1 cellular context compared by ENCODE assay signal in the genomic region with DNA sequence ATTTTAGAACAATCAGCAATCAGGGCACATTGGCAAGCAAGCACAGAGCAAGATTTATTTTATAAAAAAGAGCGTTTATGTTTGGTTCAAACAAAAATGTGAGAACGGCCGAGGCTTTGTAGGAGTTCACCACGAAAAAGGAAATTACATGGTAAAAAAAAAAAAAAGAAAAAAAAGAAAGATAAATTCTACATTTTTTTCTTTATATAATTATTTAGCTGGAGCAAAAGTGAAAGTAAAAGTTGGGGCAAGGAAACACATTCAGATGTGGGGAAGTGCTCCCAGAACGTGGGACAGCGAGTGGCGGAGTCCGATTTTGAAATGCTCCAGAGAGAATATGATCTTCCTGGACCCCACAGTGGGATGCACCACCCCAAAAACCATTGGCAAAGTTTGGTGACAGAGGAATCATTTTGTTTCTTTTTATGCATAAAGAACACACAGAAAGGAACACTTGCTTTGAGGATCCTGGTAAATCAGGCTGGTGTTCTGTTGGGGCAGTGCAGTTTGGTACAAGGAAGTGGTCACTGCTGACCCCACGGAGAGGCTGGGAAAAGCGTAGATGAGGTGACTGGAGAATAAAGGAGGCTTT.
TF ChIP-seq lines count a peak whose summit lies in the region.

No MANE protein-coding gene starts in this region.

TF ChIP-seq in GM23338, 12 proteins besides CTCF, POLR2A, EP300 and RAD21 (continued from another document):
- TF ChIP-seq, protein P1, sequence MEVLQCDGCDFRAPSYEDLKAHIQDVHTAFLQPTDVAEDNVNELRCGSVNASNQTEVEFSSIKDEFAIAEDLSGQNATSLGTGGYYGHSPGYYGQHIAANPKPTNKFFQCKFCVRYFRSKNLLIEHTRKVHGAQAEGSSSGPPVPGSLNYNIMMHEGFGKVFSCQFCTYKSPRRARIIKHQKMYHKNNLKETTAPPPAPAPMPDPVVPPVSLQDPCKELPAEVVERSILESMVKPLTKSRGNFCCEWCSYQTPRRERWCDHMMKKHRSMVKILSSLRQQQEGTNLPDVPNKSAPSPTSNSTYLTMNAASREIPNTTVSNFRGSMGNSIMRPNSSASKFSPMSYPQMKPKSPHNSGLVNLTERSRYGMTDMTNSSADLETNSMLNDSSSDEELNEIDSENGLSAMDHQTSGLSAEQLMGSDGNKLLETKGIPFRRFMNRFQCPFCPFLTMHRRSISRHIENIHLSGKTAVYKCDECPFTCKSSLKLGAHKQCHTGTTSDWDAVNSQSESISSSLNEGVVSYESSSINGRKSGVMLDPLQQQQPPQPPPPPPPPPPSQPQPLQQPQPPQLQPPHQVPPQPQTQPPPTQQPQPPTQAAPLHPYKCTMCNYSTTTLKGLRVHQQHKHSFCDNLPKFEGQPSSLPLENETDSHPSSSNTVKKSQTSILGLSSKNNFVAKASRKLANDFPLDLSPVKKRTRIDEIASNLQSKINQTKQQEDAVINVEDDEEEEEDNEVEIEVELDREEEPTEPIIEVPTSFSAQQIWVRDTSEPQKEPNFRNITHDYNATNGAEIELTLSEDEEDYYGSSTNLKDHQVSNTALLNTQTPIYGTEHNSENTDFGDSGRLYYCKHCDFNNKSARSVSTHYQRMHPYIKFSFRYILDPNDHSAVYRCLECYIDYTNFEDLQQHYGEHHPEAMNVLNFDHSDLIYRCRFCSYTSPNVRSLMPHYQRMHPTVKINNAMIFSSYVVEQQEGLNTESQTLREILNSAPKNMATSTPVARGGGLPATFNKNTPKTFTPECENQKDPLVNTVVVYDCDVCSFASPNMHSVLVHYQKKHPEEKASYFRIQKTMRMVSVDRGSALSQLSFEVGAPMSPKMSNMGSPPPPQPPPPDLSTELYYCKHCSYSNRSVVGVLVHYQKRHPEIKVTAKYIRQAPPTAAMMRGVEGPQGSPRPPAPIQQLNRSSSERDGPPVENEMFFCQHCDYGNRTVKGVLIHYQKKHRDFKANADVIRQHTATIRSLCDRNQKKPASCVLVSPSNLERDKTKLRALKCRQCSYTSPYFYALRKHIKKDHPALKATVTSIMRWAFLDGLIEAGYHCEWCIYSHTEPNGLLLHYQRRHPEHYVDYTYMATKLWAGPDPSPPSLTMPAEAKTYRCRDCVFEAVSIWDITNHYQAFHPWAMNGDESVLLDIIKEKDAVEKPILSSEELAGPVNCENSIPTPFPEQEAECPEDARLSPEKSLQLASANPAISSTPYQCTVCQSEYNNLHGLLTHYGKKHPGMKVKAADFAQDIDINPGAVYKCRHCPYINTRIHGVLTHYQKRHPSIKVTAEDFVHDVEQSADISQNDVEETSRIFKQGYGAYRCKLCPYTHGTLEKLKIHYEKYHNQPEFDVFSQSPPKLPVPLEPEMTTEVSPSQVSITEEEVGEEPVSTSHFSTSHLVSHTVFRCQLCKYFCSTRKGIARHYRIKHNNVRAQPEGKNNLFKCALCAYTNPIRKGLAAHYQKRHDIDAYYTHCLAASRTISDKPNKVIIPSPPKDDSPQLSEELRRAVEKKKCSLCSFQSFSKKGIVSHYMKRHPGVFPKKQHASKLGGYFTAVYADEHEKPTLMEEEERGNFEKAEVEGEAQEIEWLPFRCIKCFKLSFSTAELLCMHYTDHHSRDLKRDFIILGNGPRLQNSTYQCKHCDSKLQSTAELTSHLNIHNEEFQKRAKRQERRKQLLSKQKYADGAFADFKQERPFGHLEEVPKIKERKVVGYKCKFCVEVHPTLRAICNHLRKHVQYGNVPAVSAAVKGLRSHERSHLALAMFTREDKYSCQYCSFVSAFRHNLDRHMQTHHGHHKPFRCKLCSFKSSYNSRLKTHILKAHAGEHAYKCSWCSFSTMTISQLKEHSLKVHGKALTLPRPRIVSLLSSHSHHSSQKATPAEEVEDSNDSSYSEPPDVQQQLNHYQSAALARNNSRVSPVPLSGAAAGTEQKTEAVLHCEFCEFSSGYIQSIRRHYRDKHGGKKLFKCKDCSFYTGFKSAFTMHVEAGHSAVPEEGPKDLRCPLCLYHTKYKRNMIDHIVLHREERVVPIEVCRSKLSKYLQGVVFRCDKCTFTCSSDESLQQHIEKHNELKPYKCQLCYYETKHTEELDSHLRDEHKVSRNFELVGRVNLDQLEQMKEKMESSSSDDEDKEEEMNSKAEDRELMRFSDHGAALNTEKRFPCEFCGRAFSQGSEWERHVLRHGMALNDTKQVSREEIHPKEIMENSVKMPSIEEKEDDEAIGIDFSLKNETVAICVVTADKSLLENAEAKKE (CRISPR knock-in tag; IDR thresholded peaks at IDR 0.05): no peak
